ENCODE assay signal across 1 cellular context in genomic region chr7:116524609-116525297, GRCh38.
TF ChIP-seq lines count a peak whose summit lies in the region.

Gene CAV1 (plus strand): TSS chr7:116525036. CDS start chr7:116525063, 27 bp downstream.

TF ChIP-seq in HEK293, 187 proteins besides CTCF, POLR2A, EP300 and RAD21 (continued from another document and continues in another):
- TF ChIP-seq ZBTB11 (tag by site-specific recombination; conservative IDR thresholded peaks at IDR 0.05; ENCODE audit: low read depth), result no peak
- TF ChIP-seq ZNF600 (tag by site-specific recombination; IDR thresholded peaks at IDR 0.05), result peak; percentile 100
- TF ChIP-seq PATZ1 (tag by site-specific recombination; IDR thresholded peaks at IDR 0.05), result peak; percentile 96
- TF ChIP-seq ZNF211 (tag by site-specific recombination; IDR thresholded peaks at IDR 0.05; ENCODE audit: low read depth), result no peak
- TF ChIP-seq GLIS1 (tag by site-specific recombination; IDR thresholded peaks at IDR 0.05), result peak; percentile 76
- TF ChIP-seq ZNF610 (tag by site-specific recombination; IDR thresholded peaks at IDR 0.05; ENCODE audit: borderline replicate concordance), result peak; percentile 63; the same call in 1 of the 2 replicates
- peak; percentile 90; the same call in 1 of the 2 replicates for TF ChIP-seq GLIS2 (tag by site-specific recombination; IDR thresholded peaks at IDR 0.05)
- TF ChIP-seq OVOL3 (tag by site-specific recombination; IDR thresholded peaks at IDR 0.05), result no peak
- TF ChIP-seq ZNF639 (tag by site-specific recombination; IDR thresholded peaks at IDR 0.05), result peak; percentile 29; the same call in 1 of the 2 replicates
- peak; percentile 44; the same call in 1 of the 2 replicates for TF ChIP-seq BCL11A (tag by site-specific recombination; IDR thresholded peaks at IDR 0.05; ENCODE audit: low read depth)
- no peak for TF ChIP-seq ZNF48 (tag by site-specific recombination; IDR thresholded peaks at IDR 0.05)
- peak; percentile 73 for TF ChIP-seq PRDM10 (tag by site-specific recombination; IDR thresholded peaks at IDR 0.05)
- TF ChIP-seq ZBTB8A (tag by site-specific recombination; IDR thresholded peaks at IDR 0.05), result peak; percentile 96
- TF ChIP-seq ZBTB26 (tag by site-specific recombination; optimal IDR thresholded peaks at IDR 0.05), result peak; percentile 78
- peak; percentile 61 for TF ChIP-seq SP2 (tag by site-specific recombination; IDR thresholded peaks at IDR 0.05)
- TF ChIP-seq ZSCAN4 (tag by site-specific recombination; IDR thresholded peaks at IDR 0.05), result no peak
- no peak for TF ChIP-seq PBX3 (CRISPR knock-in tag; IDR thresholded peaks at IDR 0.05)
- no peak for TF ChIP-seq HOXC10 (CRISPR knock-in tag; IDR thresholded peaks at IDR 0.05)
- TF ChIP-seq SP7 (tag by site-specific recombination; IDR thresholded peaks at IDR 0.05), result peak; percentile 81
- TF ChIP-seq ZBTB6 (tag by site-specific recombination; IDR thresholded peaks at IDR 0.05), result peak; percentile 73
- no peak for TF ChIP-seq ZBTB49 (tag by site-specific recombination; IDR thresholded peaks at IDR 0.05; ENCODE audit: low read depth)
- peak; percentile 60; the same call in 1 of the 2 replicates for TF ChIP-seq WT1 (tag by site-specific recombination; IDR thresholded peaks at IDR 0.05)
- TF ChIP-seq PRDM6 (tag by site-specific recombination; IDR thresholded peaks at IDR 0.05), result peak; percentile 12; the same call in 1 of the 2 replicates
- TF ChIP-seq ZNF146 (tag by site-specific recombination; IDR thresholded peaks at IDR 0.05), result peak; percentile 21; the same call in 1 of the 2 replicates
- TF ChIP-seq ZNF18 (tag by site-specific recombination; IDR thresholded peaks at IDR 0.05), result peak; percentile 82
